Comparison of ENCODE assay signal across 2 cellular contexts in the genomic region with DNA sequence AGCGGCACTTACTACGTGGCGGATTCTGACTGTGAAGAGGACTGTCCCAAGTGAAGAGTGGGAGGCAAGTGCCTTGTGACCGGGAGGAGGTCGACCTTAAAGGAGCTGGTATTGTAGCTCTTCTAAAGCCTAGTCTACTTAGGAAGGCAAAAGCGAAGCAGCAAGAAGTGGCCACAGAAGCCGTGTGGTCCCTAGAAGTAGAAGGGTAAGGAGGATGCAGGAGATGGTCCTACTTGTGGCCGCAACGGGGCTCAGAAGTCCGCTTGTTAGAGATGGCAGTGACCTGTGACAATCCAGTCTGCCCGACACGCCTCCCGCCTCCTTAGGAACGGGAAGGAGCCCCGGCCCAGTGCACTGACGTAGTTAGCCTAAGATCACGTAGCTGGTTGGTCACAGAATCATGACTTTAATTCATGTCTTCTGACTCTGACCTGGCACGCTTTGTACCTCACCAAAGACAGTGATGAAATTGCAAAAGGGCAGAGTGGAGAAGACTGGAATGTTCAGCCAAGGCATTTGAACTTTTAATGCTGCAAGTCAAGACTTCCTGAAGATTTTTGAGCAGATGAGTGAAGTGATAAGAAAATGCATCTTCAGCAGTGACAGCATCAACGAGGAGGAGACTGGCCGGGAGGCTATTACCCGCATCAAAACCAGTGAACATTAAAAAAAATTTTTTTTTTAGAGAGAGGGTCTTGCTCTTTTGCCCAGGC.
TF ChIP-seq lines count a peak whose summit lies in the region.

No MANE protein-coding gene starts in this region.

TF ChIP-seq in HEK293, 187 proteins besides CTCF, POLR2A, EP300 and RAD21 (continued from another document and continues in another):
- peak; percentile 78 for TF ChIP-seq KLF9 (tag by site-specific recombination; IDR thresholded peaks at IDR 0.05; ENCODE audit: low read depth)
- 0 out of 2 replicates have a peak, but pooled peaks have one; percentile 39 for TF ChIP-seq KLF8 (tag by site-specific recombination; IDR thresholded peaks at IDR 0.05)
- peak; percentile 56; the same call in 1 of the 2 replicates for TF ChIP-seq ZEB2 (tag by site-specific recombination; IDR thresholded peaks at IDR 0.05)
- TF ChIP-seq, protein P1, sequence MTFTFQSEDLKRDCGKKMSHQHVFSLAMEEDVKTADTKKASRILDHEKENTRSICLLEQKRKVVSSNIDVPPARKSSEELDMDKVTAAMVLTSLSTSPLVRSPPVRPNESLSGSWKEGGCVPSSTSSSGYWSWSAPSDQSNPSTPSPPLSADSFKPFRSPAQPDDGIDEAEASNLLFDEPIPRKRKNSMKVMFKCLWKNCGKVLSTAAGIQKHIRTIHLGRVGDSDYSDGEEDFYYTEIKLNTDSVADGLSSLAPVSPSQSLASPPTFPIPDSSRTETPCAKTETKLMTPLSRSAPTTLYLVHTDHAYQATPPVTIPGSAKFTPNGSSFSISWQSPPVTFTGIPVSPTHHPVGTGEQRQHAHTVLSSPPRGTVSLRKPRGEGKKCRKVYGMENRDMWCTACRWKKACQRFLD (tag by site-specific recombination; IDR thresholded peaks at IDR 0.05), result no peak
- no peak for TF ChIP-seq ZNF654 (tag by site-specific recombination; IDR thresholded peaks at IDR 0.05; ENCODE audit: low read depth)
- peak; percentile 35; the same call in 1 of the 2 replicates for TF ChIP-seq ZNF843 (tag by site-specific recombination; IDR thresholded peaks at IDR 0.05)
- peak; percentile 75 for TF ChIP-seq ZNF600 (tag by site-specific recombination; IDR thresholded peaks at IDR 0.05)
- TF ChIP-seq, protein P2, sequence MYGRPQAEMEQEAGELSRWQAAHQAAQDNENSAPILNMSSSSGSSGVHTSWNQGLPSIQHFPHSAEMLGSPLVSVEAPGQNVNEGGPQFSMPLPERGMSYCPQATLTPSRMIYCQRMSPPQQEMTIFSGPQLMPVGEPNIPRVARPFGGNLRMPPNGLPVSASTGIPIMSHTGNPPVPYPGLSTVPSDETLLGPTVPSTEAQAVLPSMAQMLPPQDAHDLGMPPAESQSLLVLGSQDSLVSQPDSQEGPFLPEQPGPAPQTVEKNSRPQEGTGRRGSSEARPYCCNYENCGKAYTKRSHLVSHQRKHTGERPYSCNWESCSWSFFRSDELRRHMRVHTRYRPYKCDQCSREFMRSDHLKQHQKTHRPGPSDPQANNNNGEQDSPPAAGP (tag by site-specific recombination; IDR thresholded peaks at IDR 0.05), result peak; percentile 57
- TF ChIP-seq KLF10 (tag by site-specific recombination; IDR thresholded peaks at IDR 0.05), result peak; percentile 79; the same call in 1 of the 2 replicates
- TF ChIP-seq ATF2 (tag by site-specific recombination; IDR thresholded peaks at IDR 0.05; ENCODE audit: low read depth), result peak; percentile 47; the same call in 1 of the 2 replicates
- TF ChIP-seq ZNF521 (tag by site-specific recombination; IDR thresholded peaks at IDR 0.05), result no peak
- TF ChIP-seq ZBTB20 (tag by site-specific recombination; IDR thresholded peaks at IDR 0.05), result peak; percentile 69
- peak; percentile 61; the same call in 1 of the 2 replicates for TF ChIP-seq KLF16 (tag by site-specific recombination; IDR thresholded peaks at IDR 0.05)
- TF ChIP-seq, protein P3, sequence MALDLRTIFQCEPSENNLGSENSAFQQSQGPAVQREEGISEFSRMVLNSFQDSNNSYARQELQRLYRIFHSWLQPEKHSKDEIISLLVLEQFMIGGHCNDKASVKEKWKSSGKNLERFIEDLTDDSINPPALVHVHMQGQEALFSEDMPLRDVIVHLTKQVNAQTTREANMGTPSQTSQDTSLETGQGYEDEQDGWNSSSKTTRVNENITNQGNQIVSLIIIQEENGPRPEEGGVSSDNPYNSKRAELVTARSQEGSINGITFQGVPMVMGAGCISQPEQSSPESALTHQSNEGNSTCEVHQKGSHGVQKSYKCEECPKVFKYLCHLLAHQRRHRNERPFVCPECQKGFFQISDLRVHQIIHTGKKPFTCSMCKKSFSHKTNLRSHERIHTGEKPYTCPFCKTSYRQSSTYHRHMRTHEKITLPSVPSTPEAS (tag by site-specific recombination; IDR thresholded peaks at IDR 0.05), result peak; percentile 43; the same call in 1 of the 2 replicates
- peak; percentile 54; the same call in 1 of the 2 replicates for TF ChIP-seq ELK4 (IDR thresholded peaks at IDR 0.05; ENCODE audit: borderline replicate concordance, low read depth, low read length)
- peak; percentile 71; the same call in 1 of the 2 replicates for TF ChIP-seq ZNF221 (tag by site-specific recombination; IDR thresholded peaks at IDR 0.05; ENCODE audit: borderline replicate concordance)
- TF ChIP-seq, protein P4, sequence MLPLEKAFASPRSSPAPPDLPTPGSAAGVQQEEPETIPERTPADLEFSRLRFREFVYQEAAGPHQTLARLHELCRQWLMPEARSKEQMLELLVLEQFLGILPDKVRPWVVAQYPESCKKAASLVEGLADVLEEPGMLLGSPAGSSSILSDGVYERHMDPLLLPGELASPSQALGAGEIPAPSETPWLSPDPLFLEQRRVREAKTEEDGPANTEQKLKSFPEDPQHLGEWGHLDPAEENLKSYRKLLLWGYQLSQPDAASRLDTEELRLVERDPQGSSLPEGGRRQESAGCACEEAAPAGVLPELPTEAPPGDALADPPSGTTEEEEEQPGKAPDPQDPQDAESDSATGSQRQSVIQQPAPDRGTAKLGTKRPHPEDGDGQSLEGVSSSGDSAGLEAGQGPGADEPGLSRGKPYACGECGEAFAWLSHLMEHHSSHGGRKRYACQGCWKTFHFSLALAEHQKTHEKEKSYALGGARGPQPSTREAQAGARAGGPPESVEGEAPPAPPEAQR (tag by site-specific recombination; IDR thresholded peaks at IDR 0.05), result no peak
- TF ChIP-seq ZNF211 (tag by site-specific recombination; IDR thresholded peaks at IDR 0.05; ENCODE audit: low read depth), result no peak
- peak; percentile 42 for TF ChIP-seq FEZF1 (tag by site-specific recombination; IDR thresholded peaks at IDR 0.05)
- peak; percentile 49; the same call in 1 of the 2 replicates for TF ChIP-seq ZNF391 (tag by site-specific recombination; IDR thresholded peaks at IDR 0.05; ENCODE audit: borderline replicate concordance, low read depth)
- 0 out of 2 replicates have a peak, but pooled peaks have one; percentile 5 for TF ChIP-seq ZBTB17 (tag by site-specific recombination; IDR thresholded peaks at IDR 0.05)

TF ChIP-seq in K562, 482 proteins besides CTCF, POLR2A, EP300 and RAD21 (continued from another document and continues in another):
- TF ChIP-seq ZNF449 (CRISPR knock-in tag; IDR thresholded peaks at IDR 0.05) (no peak), SMARCE1 (IDR thresholded peaks at IDR 0.05) (0 out of 2 replicates have a peak, but pooled peaks have one; percentile 40), E2F8 (IDR thresholded peaks at IDR 0.05; ENCODE audit: low read depth, partially characterized antibody) (no peak), GATAD2B (IDR thresholded peaks at IDR 0.05; ENCODE audit: borderline replicate concordance) (no peak), GABPB2 (CRISPR knock-in tag; conservative IDR thresholded peaks at IDR 0.05) (no peak), HSF4 (CRISPR knock-in tag; IDR thresholded peaks at IDR 0.05; ENCODE audit: borderline replicate concordance) (no peak), SRSF3 (IDR thresholded peaks at IDR 0.05; ENCODE audit: insufficient read depth, low read length) (no peak), ZNF644 (tag; IDR thresholded peaks at IDR 0.05; ENCODE audit: low read depth) (no peak), NFE2L1 (tag; IDR thresholded peaks at IDR 0.05; ENCODE audit: borderline replicate concordance, low read depth) (no peak), ZNF76 (CRISPR knock-in tag; IDR thresholded peaks at IDR 0.05; ENCODE audit: borderline replicate concordance) (no peak), SAFB (IDR thresholded peaks at IDR 0.05; ENCODE audit: borderline replicate concordance, low read depth, low read length) (no peak), ZBTB17 (CRISPR knock-in tag; IDR thresholded peaks at IDR 0.05) (no peak), YY1 (IDR thresholded peaks at IDR 0.05; ENCODE audit: borderline replicate concordance in 1 of 3, control insufficient read depth in 1 of 3, extremely low read depth in 1 of 3, insufficient read depth in 3 of 3, insufficient read length in 1 of 3, insufficient replicate concordance in 2 of 3, low read depth in 1 of 3, low read length in 2 of 3) (peak in 1 of 3 experiments; percentile 45), EGR1 (conservative IDR thresholded peaks at IDR 0.05) (peak; percentile 76), THAP7 (CRISPR knock-in tag; IDR thresholded peaks at IDR 0.05) (no peak), DMBX1 (CRISPR knock-in tag; IDR thresholded peaks at IDR 0.05; ENCODE audit: borderline replicate concordance) (no peak), BACH1 (tag; IDR thresholded peaks at IDR 0.05) (no peak; the same call in 1 of the 2 replicates), GTF2E2 (tag; IDR thresholded peaks at IDR 0.05) (no peak), CEBPG (CRISPR knock-in tag; IDR thresholded peaks at IDR 0.05) (no peak), CEBPG (tag; conservative IDR thresholded peaks at IDR 0.05 in 1 of 2, IDR thresholded peaks at IDR 0.05 in 1 of 2) (no peak), NFXL1 (CRISPR knock-in tag; IDR thresholded peaks at IDR 0.05) (no peak), ZNF174 (CRISPR knock-in tag; IDR thresholded peaks at IDR 0.05) (no peak), CBX1 (IDR thresholded peaks at IDR 0.05; ENCODE audit: low read depth) (no peak), SRSF7 (optimal IDR thresholded peaks at IDR 0.05; ENCODE audit: low read depth, low read length) (no peak), ZZZ3 (IDR thresholded peaks at IDR 0.05) (no peak; the same call in 1 of the 2 replicates), ZNF668 (CRISPR knock-in tag; IDR thresholded peaks at IDR 0.05) (no peak), OTX1 (CRISPR knock-in tag; IDR thresholded peaks at IDR 0.05) (peak; percentile 69; the same call in 1 of the 2 replicates), PRDM10 (IDR thresholded peaks at IDR 0.05; ENCODE audit: partially characterized antibody) (peak; percentile 99)
- TF ChIP-seq, protein P5, sequence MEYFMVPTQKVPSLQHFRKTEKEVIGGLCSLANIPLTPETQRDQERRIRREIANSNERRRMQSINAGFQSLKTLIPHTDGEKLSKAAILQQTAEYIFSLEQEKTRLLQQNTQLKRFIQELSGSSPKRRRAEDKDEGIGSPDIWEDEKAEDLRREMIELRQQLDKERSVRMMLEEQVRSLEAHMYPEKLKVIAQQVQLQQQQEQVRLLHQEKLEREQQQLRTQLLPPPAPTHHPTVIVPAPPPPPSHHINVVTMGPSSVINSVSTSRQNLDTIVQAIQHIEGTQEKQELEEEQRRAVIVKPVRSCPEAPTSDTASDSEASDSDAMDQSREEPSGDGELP (CRISPR knock-in tag; IDR thresholded peaks at IDR 0.05; ENCODE audit: borderline replicate concordance), result peak; percentile 37; the same call in 1 of the 2 replicates
- TF ChIP-seq, protein P6, sequence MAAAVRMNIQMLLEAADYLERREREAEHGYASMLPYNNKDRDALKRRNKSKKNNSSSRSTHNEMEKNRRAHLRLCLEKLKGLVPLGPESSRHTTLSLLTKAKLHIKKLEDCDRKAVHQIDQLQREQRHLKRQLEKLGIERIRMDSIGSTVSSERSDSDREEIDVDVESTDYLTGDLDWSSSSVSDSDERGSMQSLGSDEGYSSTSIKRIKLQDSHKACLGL (CRISPR knock-in tag; IDR thresholded peaks at IDR 0.05; ENCODE audit: borderline replicate concordance, poor library complexity, severe bottlenecking), result no peak
